In the genomic region with DNA sequence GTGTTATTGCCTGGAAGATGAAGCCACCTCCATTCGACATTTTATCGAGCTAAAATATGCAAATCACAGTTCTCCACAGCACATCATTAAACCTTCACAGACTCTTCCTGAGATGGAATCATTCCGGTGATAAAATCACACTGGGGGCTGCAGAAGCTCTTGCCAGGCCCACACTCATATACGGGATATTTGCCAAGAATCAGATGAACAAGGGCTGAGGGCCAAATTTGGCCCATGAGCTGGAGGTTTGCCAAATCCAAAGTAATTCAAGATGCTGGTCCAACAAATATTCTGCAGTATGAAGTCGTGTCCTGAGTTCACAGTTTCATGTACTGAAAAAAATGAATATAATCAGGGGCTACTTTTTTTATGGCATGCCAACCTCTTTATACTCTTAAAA, we compare ENCODE assay signal across 21 cellular contexts. TPM values are rescaled to one million over a fixed set of nuclear protein-coding genes. Genes with fewer than 3 reads are reported as not detected.
A peak's percentile ranks its signal among the peaks of the same experiment; 100 is the strongest.
DNase-seq lines count a peak whose midpoint lies in the region; ATAC-seq and TF ChIP-seq lines count a peak whose summit lies in the region.
"Had no signal": no experiment of that assay in that cellular context is flagged by ENCODE, and none has a peak within 500 bp of the region (broad histone marks: within the 10 kb centered on the region; RNA-seq: fewer than 3 reads in every experiment).

No MANE protein-coding gene starts in this region.

- H2AFZ ChIP-seq in ACC112 (ENCODE audit: low read length, unreplicated experiment) = peak overlapping the region; percentile 64

- no peak for TF ChIP-seq POLR2A in esophagus squamous epithelium (IDR thresholded peaks at IDR 0.05)
- TF ChIP-seq POLR2A in adrenal gland (IDR thresholded peaks at IDR 0.05) = no peak

- peaks cover 8% of the 10 kb centered on the region for H3K4me1 ChIP-seq in ACC112 (ENCODE audit: control insufficient read depth, insufficient read depth, low read length, unreplicated experiment)
- H3K4me1 ChIP-seq in esophagus squamous epithelium = no peaks in the 10 kb centered on the region
- H3K4me1 ChIP-seq in adrenal gland (replicated peaks in 1 of 2) = no peaks in the 10 kb centered on the region
- H3K4me1 ChIP-seq: Caco-2, heart right ventricle had no signal

- H3K4me3 ChIP-seq in ACC112 (ENCODE audit: low read depth, low read length) = no peak overlapping the region
- H3K4me3 ChIP-seq in fibroblast of mammary gland (ENCODE audit: control insufficient read depth, low read depth, low read length) = no peak overlapping the region
- no peak overlapping the region for H3K4me3 ChIP-seq in esophagus squamous epithelium
- H3K4me3 ChIP-seq in adrenal gland = no peak overlapping the region
- H3K4me3 ChIP-seq: heart right ventricle, right lobe of liver had no signal

- WGBS in esophagus squamous epithelium, 2 donors = 31 to 34% methylated on average over 5 of the region's 5 CpGs
- WGBS in adrenal gland, 4 donors = 43 to 47% (median 46%) methylated on average over 5 of the region's 5 CpGs

- H3K36me3 ChIP-seq in ACC112 (ENCODE audit: insufficient read depth, low read length) (no peaks in the 10 kb centered on the region), esophagus squamous epithelium (no peaks in the 10 kb centered on the region), adrenal gland (replicated peaks in 1 of 2) (no peaks in the 10 kb centered on the region)
- H3K36me3 ChIP-seq: heart right ventricle, right lobe of liver had no signal

- H3K9me3 ChIP-seq in esophagus squamous epithelium (no peaks in the 10 kb centered on the region), adrenal gland (replicated peaks in 1 of 3) (no peaks in the 10 kb centered on the region)
- H3K9me3 ChIP-seq: Caco-2, heart right ventricle, right lobe of liver had no signal

- TF ChIP-seq CTCF in fibroblast of mammary gland (conservative IDR thresholded peaks at IDR 0.05; ENCODE audit: control insufficient read depth, insufficient read depth, low read depth, low read length) = no peak
- TF ChIP-seq CTCF in esophagus squamous epithelium (IDR thresholded peaks at IDR 0.05) = no peak
- TF ChIP-seq CTCF in adrenal gland (IDR thresholded peaks at IDR 0.05) = no peak

- H3K27me3 ChIP-seq in ACC112 (ENCODE audit: insufficient read depth, low read length) (no peaks in the 10 kb centered on the region), esophagus squamous epithelium (peaks cover 0 to 6% (median 0%) of the 10 kb centered on the region in 4 donors), adrenal gland (no peaks in the 10 kb centered on the region)
- H3K27me3 ChIP-seq: right lobe of liver had no signal

- ATAC-seq in GM18870 (IDR thresholded peaks at IDR 0.05; ENCODE audit: unreplicated experiment) = no peak
- ATAC-seq: HCT116, heart right ventricle, right lobe of liver had no signal

- H3K27ac ChIP-seq in ACC112 (ENCODE audit: low read depth, low read length) (no peak overlapping the region), esophagus squamous epithelium (no peak overlapping the region), adrenal gland (no peak overlapping the region)
- H3K27ac ChIP-seq: heart right ventricle, right lobe of liver had no signal

- H3K79me2 ChIP-seq in ACC112 (ENCODE audit: control insufficient read depth, insufficient read depth, low read length, unreplicated experiment) = no peaks in the 10 kb centered on the region

- peak; percentile 8 for DNase-seq in LoVo (ENCODE audit: low spot score)
- peak; percentile 92 for DNase-seq in NCI-H748 (lab: John Stamatoyannopoulos, UW; ENCODE audit: unreplicated experiment)
- peak; percentile 55 for DNase-seq in fibroblast of mammary gland (ENCODE audit: low read depth)
- no peak for DNase-seq in esophagus squamous epithelium (lab: John Stamatoyannopoulos, UW)
- DNase-seq in adrenal gland = no peak
- no peak for DNase-seq in hippocampal formation (lab: John Stamatoyannopoulos, UW)
- DNase-seq: activated CD4-positive, CD25-positive, alpha-beta regulatory T cell treated with anti-CD3 and anti-CD28 coated beads, Interleukin-2, amount 50 U/mL, for 72 hours; activated effector memory CD4-positive, alpha-beta T cell treated with anti-CD3 and anti-CD28 coated beads, Interleukin-2, amount 50 U/mL, for 16 hours; anterior cingulate cortex; Caco-2; erythroblast; heart right ventricle; islet precursor cell; right lobe of liver; SHP77; stimulated activated CD4-positive, alpha-beta T cell treated with anti-CD3 and anti-CD28 coated beads, Interleukin-2, amount 100 ng/mL, for 48 hours had no signal

- intact Hi-C loops in esophagus squamous epithelium (cut with DNase I) (no loop called here), adrenal gland (cut with DNase I) (no loop called here)

RNA-seq across cellular contexts. Expression of a gene that starts 16.6 kb away (rescaled TPM):
- total RNA-seq in esophagus squamous epithelium (not detected), adrenal gland (under 1 TPM in 5 of 8 donors, not detected in 3; 0.06 to 0.55 (median 0.47) TPM)
- polyA plus RNA-seq in adrenal gland = under 1 TPM in 2 of 3 donors, not detected in 1; 0.04 to 0.40 TPM
- total RNA-seq: Caco-2; heart right ventricle; mesenteric fat pad; right lobe of liver; T-helper 2 cell treated with Interferon-gamma antibody and Interleukin-4, amounts not matched to agents 100 ng/mL and 5 ng/mL, for 36 hours had no signal

Comparison
In these comparisons a context has a peak if more than half of its experiments do, and no peak if none do; other contexts are left out.
1. DNase-seq: peak in LoVo (single experiment), NCI-H748 (single experiment) and fibroblast of mammary gland (single experiment); none in esophagus squamous epithelium (single experiment), adrenal gland (0 of 7) and hippocampal formation (0 of 2).